ENCODE assay signal across 14 cellular contexts in the genomic region with DNA sequence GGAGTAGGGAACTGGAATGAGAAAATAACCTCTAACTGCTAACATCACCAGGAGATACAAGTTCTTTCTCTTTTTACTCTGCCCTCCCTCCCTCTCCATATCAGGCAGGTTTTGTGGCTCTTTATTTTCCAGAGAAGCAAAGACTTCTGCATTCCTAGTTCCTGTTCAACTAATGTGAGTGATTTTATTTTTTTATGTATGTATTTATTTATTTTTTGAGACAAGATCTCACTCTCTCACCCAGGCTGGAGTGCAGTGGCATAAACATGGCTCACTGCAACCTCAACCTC. TPM values are rescaled to one million over a fixed set of nuclear protein-coding genes. Genes with fewer than 3 reads are reported as not detected.
A peak's percentile ranks its signal among the peaks of the same experiment; 100 is the strongest.
DNase-seq lines count a peak whose midpoint lies in the region; TF ChIP-seq lines count a peak whose summit lies in the region.
"Had no signal": no experiment of that assay in that cellular context is flagged by ENCODE, and none has a peak within 500 bp of the region (broad histone marks: within the 10 kb centered on the region; RNA-seq: fewer than 3 reads in every experiment).

No MANE protein-coding gene starts in this region.

- TF ChIP-seq POLR2A in thyroid gland (IDR thresholded peaks at IDR 0.05) (no peak), ovary (IDR thresholded peaks at IDR 0.05) (no peak)

- no peak overlapping the region for H3K27ac ChIP-seq in mesendoderm (ENCODE audit: low read depth, low read length)
- peak overlapping the region in 2 of 3 donors; percentile 44 to 75 for H3K27ac ChIP-seq in thyroid gland
- H3K27ac ChIP-seq in ovary, result no peak overlapping the region

- no peak overlapping the region for H3K9ac ChIP-seq in mesendoderm (ENCODE audit: low read length)

- no peak overlapping the region for H2BK5ac ChIP-seq in mesendoderm (ENCODE audit: low read length)

- peak overlapping the region; percentile 43 for H2BK15ac ChIP-seq in mesendoderm (replicated peaks; ENCODE audit: low read depth)

- H2AK5ac ChIP-seq in mesendoderm (ENCODE audit: low read length), result no peak overlapping the region

- H3K27me3 ChIP-seq in mesendoderm (ENCODE audit: insufficient read depth, low read length, poor library complexity) (no peaks in the 10 kb centered on the region), thyroid gland (no peaks in the 10 kb centered on the region), ovary (no peaks in the 10 kb centered on the region)
- H3K27me3 ChIP-seq: gastrocnemius medialis had no signal

- H3K9me3 Mint-ChIP-seq in MCF 10A (ENCODE audit: unreplicated experiment), result no peaks in the 10 kb centered on the region

- H3K79me1 ChIP-seq in mesendoderm (ENCODE audit: low read length), result no peaks in the 10 kb centered on the region

- H4K8ac ChIP-seq in mesendoderm (ENCODE audit: low read depth, low read length), result no peak overlapping the region

- TF ChIP-seq EP300 in ovary (IDR thresholded peaks at IDR 0.05), result no peak

- TF ChIP-seq CTCF in MCF 10A (IDR thresholded peaks at IDR 0.05; ENCODE audit: unreplicated experiment) (no peak), thyroid gland (IDR thresholded peaks at IDR 0.05) (no peak), ovary (IDR thresholded peaks at IDR 0.05) (no peak), foreskin fibroblast (IDR thresholded peaks at IDR 0.05; ENCODE audit: low read depth, low read length) (no peak)

- no peaks in the 10 kb centered on the region for H3K36me3 Mint-ChIP-seq in MCF 10A (ENCODE audit: insufficient read depth, unreplicated experiment)
- H3K36me3 Mint-ChIP-seq: activated CD8-positive, alpha-beta memory T cell treated with anti-CD3 and anti-CD28 coated beads, Interleukin-2, amount 10 ng/mL, durations not matched to agents 7 days and 5 days had no signal

- H3K27ac Mint-ChIP-seq in MCF 10A (ENCODE audit: low read depth, unreplicated experiment), result peak overlapping the region; percentile 88
- H3K27ac Mint-ChIP-seq: activated CD8-positive, alpha-beta memory T cell treated with anti-CD3 and anti-CD28 coated beads, Interleukin-2, amount 10 ng/mL, durations not matched to agents 7 days and 5 days had no signal

- no TSS peak for BruUV-seq in MCF 10A (replicated peaks; lab: Mats Ljungman, UMichigan)

- no peaks in the 10 kb centered on the region for H3K79me2 ChIP-seq in mesendoderm (ENCODE audit: control insufficient read depth, insufficient read depth, low read length)

- no peaks in the 10 kb centered on the region for H3K9me3 ChIP-seq in thyroid gland
- H3K9me3 ChIP-seq in ovary, result no peaks in the 10 kb centered on the region
- H3K9me3 ChIP-seq: gastrocnemius medialis, mucosa of descending colon had no signal

- CTCF ChIA-PET in MCF 10A (lab: Yijun Ruan, JAX), result interaction anchor here (0.6 to 7.7 kb wide), 5 partner anchors 20 to 70 kb away, joined by 3 to 79 read pairs (median 4); no protein-coding TSS in a partner anchor

- intact Hi-C loops in MCF 10A (cut with micrococcal nuclease) (no loop called here), thyroid gland (cut with DNase I) (no loop called here), ovary (cut with DNase I) (loop anchor here in 1 of 4 donors (5.0 kb wide), 1 partner anchor 62 kb away; no protein-coding TSS in a partner anchor)

- H3K36me3 ChIP-seq in mesendoderm (ENCODE audit: control insufficient read depth, insufficient read depth, low read length) (no peaks in the 10 kb centered on the region), thyroid gland (no peaks in the 10 kb centered on the region), ovary (no peaks in the 10 kb centered on the region)
- H3K36me3 ChIP-seq: gastrocnemius medialis had no signal

- H2BK120ac ChIP-seq in mesendoderm (ENCODE audit: low read depth, low read length), result no peak overlapping the region

- peaks cover 55% of the 10 kb centered on the region for H3K4me1 Mint-ChIP-seq in MCF 10A (ENCODE audit: insufficient read depth, unreplicated experiment)
- H3K4me1 Mint-ChIP-seq: activated CD8-positive, alpha-beta memory T cell treated with anti-CD3 and anti-CD28 coated beads, Interleukin-2, amount 10 ng/mL, durations not matched to agents 7 days and 5 days had no signal

- H3K18ac ChIP-seq in mesendoderm (ENCODE audit: low read length), result no peak overlapping the region

- POLR2A ChIA-PET in MCF 10A (lab: Yijun Ruan, JAX), result interaction anchor here (0.8 to 9.2 kb wide), 6 partner anchors 31 to 307 kb away, joined by 4 to 159 read pairs (median 22); partner anchors contain the start of genes DDR1 and MRPS18B

- DNase-seq in NOMO-1 treated with DMSO at 0.1 percent for 48 hours (lab: John Stamatoyannopoulos, UW; ENCODE audit: unreplicated experiment) (peak; percentile 14), NOMO-1 treated with dmso at 0.1 percent for 144 hours (lab: John Stamatoyannopoulos, UW; ENCODE audit: unreplicated experiment) (no peak), MCF 10A (ENCODE audit: unreplicated experiment) (no peak), mesendoderm (no peak), thyroid gland (no peak), ovary (no peak), HuH-7 (ENCODE audit: low spot score) (no peak), foreskin fibroblast (no peak)
- DNase-seq: activated CD8-positive, alpha-beta memory T cell treated with anti-CD3 and anti-CD28 coated beads, Interleukin-2, amount 10 ng/mL, durations not matched to agents 7 days and 5 days; effector memory CD4-positive, alpha-beta T cell; gastrocnemius medialis; NCI-H1048; stimulated activated CD4-positive, alpha-beta T cell treated with anti-CD3 and anti-CD28 coated beads, Interleukin-4, amount 100 ng/mL, for 1 hour had no signal

- H3K4me3 Mint-ChIP-seq in MCF 10A (ENCODE audit: unreplicated experiment), result no peak overlapping the region
- H3K4me3 Mint-ChIP-seq: activated CD8-positive, alpha-beta memory T cell treated with anti-CD3 and anti-CD28 coated beads, Interleukin-2, amount 10 ng/mL, durations not matched to agents 7 days and 5 days had no signal

- no peaks in the 10 kb centered on the region for H3K27me3 Mint-ChIP-seq in MCF 10A (ENCODE audit: insufficient read depth, unreplicated experiment)
- H3K27me3 Mint-ChIP-seq: activated CD8-positive, alpha-beta memory T cell treated with anti-CD3 and anti-CD28 coated beads, Interleukin-2, amount 10 ng/mL, durations not matched to agents 7 days and 5 days had no signal

- H4K5ac ChIP-seq in mesendoderm (ENCODE audit: low read length), result no peak overlapping the region

- H3K4me1 ChIP-seq in mesendoderm (ENCODE audit: control insufficient read depth, low read depth, low read length), result peaks cover 4% of the 10 kb centered on the region
- peaks cover 14 to 31% of the 10 kb centered on the region in 2 donors for H3K4me1 ChIP-seq in thyroid gland
- H3K4me1 ChIP-seq in ovary (ENCODE audit: insufficient read depth), result peaks cover 18% of the 10 kb centered on the region

- no peak overlapping the region for H3K23ac ChIP-seq in mesendoderm (ENCODE audit: low read length)

- no peak overlapping the region for H3K4me2 ChIP-seq in mesendoderm (ENCODE audit: low read length)

- H3K4me3 ChIP-seq in mesendoderm (ENCODE audit: low read length) (no peak overlapping the region), thyroid gland (replicated peaks in 1 of 3) (no peak overlapping the region), ovary (no peak overlapping the region), foreskin fibroblast (ENCODE audit: low read depth in 1 of 2, low read length in 2 of 2) (no peak overlapping the region)
- H3K4me3 ChIP-seq: gastrocnemius medialis, mucosa of descending colon had no signal

- no peak overlapping the region for H3K56ac ChIP-seq in mesendoderm (ENCODE audit: low read length)

- H3K4ac ChIP-seq in mesendoderm (ENCODE audit: low read depth, low read length), result no peak overlapping the region

RNA-seq across cellular contexts. Expression of gene IER3, which starts 6.0 kb away (rescaled TPM):
- total RNA-seq in MCF 10A (2022) (154 and 192 TPM in 2 replicates), thyroid gland (10 to 100 TPM in 2 of 4 donors, 1 to 10 TPM in 2; 9.3 to 19.1 (median 13.6) TPM), ovary (100 to 1,000 TPM in 1 of 7 donors, 10 to 100 TPM in 5, 1 to 10 TPM in 1; 9.7 to 221 (median 20.6) TPM)
- polyA plus RNA-seq in mesendoderm (2013, experiment 1 of 2), result 285 TPM
- 254 TPM for polyA plus RNA-seq in mesendoderm (2013, experiment 2 of 2)
- polyA plus RNA-seq in ovary, result 10 to 100 TPM; 16.1 to 30.6 TPM

RNA-seq across cellular contexts. Expression of gene FLOT1, which starts 7.8 kb away (rescaled TPM):
- total RNA-seq in MCF 10A (2022) (61.8 and 73.7 TPM in 2 replicates), thyroid gland (100 to 1,000 TPM; 134 to 160 (median 144) TPM), ovary (100 to 1,000 TPM in 6 of 7 donors, 10 to 100 TPM in 1; 64.1 to 154 (median 116) TPM)
- polyA plus RNA-seq in mesendoderm (2013, experiment 1 of 2), result 70.7 TPM
- 68.2 TPM for polyA plus RNA-seq in mesendoderm (2013, experiment 2 of 2)
- 100 to 1,000 TPM; 124 to 180 TPM for polyA plus RNA-seq in ovary

RNA-seq across cellular contexts. Expression of gene TUBB, which starts 30.2 kb away (rescaled TPM):
- total RNA-seq in MCF 10A (2022) (200 and 210 TPM in 2 replicates), thyroid gland (100 to 1,000 TPM; 162 to 441 (median 269) TPM), ovary (100 to 1,000 TPM; 242 to 697 (median 630) TPM)
- 1,956 TPM for polyA plus RNA-seq in mesendoderm (2013, experiment 1 of 2)
- polyA plus RNA-seq in mesendoderm (2013, experiment 2 of 2), result 1,954 TPM
- 100 to 1,000 TPM; 370 to 772 TPM for polyA plus RNA-seq in ovary

RNA-seq across cellular contexts. Expression of gene MDC1, which starts 33.2 kb away (rescaled TPM):
- total RNA-seq in MCF 10A (2022) (50.6 and 54.5 TPM in 2 replicates), thyroid gland (10 to 100 TPM; 15.3 to 27.2 (median 20.2) TPM), ovary (10 to 100 TPM; 13.1 to 62.5 (median 43.9) TPM)
- 30.4 TPM for polyA plus RNA-seq in mesendoderm (2013, experiment 1 of 2)
- 29.4 TPM for polyA plus RNA-seq in mesendoderm (2013, experiment 2 of 2)
- 10 to 100 TPM; 20.1 to 39.0 TPM for polyA plus RNA-seq in ovary

RNA-seq across cellular contexts. Expression of gene NRM, which starts 59.5 kb away (rescaled TPM):
- 3.8 and 5.3 TPM in 2 replicates for total RNA-seq in MCF 10A (2022)
- polyA plus RNA-seq in mesendoderm (2013, experiment 1 of 2), result 49.8 TPM
- 49.7 TPM for polyA plus RNA-seq in mesendoderm (2013, experiment 2 of 2)
- 1 to 10 TPM; 3.5 to 8.3 (median 5.7) TPM for total RNA-seq in thyroid gland
- 10 to 100 TPM in 5 of 7 donors, 1 to 10 TPM in 2; 3.4 to 23.2 (median 15.3) TPM for total RNA-seq in ovary
- 10 to 100 TPM; 15.3 to 15.4 TPM for polyA plus RNA-seq in ovary

Comparison
In these comparisons a context has a peak if more than half of its experiments do, and no peak if none do; other contexts are left out.
1. H3K27ac ChIP-seq: peak in thyroid gland (2 of 3); none in mesendoderm (single experiment) and ovary (0 of 2).